ENCODE assay signal across 24 cellular contexts in the genomic region with DNA sequence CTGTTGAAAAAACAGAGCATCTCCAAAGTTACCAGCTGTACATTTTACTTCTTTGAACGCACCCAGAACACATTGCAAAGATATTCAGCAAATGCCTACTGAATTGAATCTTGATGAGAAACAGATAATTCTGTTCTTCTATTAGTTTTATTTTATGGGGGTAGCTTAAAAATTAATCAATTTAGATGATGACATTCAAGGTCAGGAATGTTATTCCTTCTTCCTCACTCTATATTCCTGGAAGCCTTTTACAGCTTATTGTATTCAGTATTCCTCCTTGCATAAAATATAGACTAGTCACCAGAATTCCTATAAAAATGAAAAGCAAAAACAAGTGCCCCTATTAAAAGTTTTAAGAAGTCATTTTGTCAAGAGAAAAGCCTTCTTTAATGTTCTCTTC.
"Had no signal": no experiment of that assay in that cellular context is flagged by ENCODE, and none has a peak within 500 bp of the region (broad histone marks: within the 10 kb centered on the region; RNA-seq: fewer than 3 reads in every experiment).

No MANE protein-coding gene starts in this region.

- H3K4me1 Mint-ChIP-seq: nephron; stimulated activated naive CD8-positive, alpha-beta T cell treated with anti-CD3 and anti-CD28 coated beads, Interleukin-15, amount 100 ng/mL, for 72 hours had no signal

- DNase-seq: cortex of kidney; dorsolateral prefrontal cortex; effector CD8-positive, alpha-beta T cell; glutamatergic neuron; islet precursor cell; left cardiac atrium; left ventricle myocardium inferior; lower lobe of right lung; naive B cell; occipital lobe; retina; right lobe of liver; spleen; stimulated activated CD4-positive, alpha-beta T cell treated with anti-CD3 and anti-CD28 coated beads, Interleukin-2, amount 100 ng/mL, for 24 hours; stimulated activated CD4-positive, alpha-beta T cell treated with anti-CD3 and anti-CD28 coated beads, Interleukin-4, amount 100 ng/mL, for 4 hours; stimulated activated naive B cell treated with anti-CD40 and anti-IgM and Interleukin-4, amounts not matched to agents 10 μg/mL and 1 μg/mL and 100 μg/mL, for 72 hours; stimulated activated naive CD8-positive, alpha-beta T cell treated with anti-CD3 and anti-CD28 coated beads, Interleukin-15, amount 100 ng/mL, for 72 hours; testis had no signal

- H3K4me3 ChIP-seq: dorsolateral prefrontal cortex, left ventricle myocardium inferior, lower lobe of right lung, prostate gland, right lobe of liver, spleen, testis, tibial nerve had no signal

- H3K4me3 Mint-ChIP-seq: memory B cell; naive B cell; nephron; stimulated activated naive B cell treated with anti-CD40 and anti-IgM and Interleukin-4, amounts not matched to agents 10 μg/mL and 1 μg/mL and 100 μg/mL, for 72 hours; stimulated activated naive CD8-positive, alpha-beta T cell treated with anti-CD3 and anti-CD28 coated beads, Interleukin-15, amount 100 ng/mL, for 72 hours had no signal

- H3K27me3 Mint-ChIP-seq: memory B cell; naive B cell; stimulated activated naive B cell treated with anti-CD40 and anti-IgM and Interleukin-4, amounts not matched to agents 10 μg/mL and 1 μg/mL and 100 μg/mL, for 72 hours; stimulated activated naive CD8-positive, alpha-beta T cell treated with anti-CD3 and anti-CD28 coated beads, Interleukin-15, amount 100 ng/mL, for 72 hours had no signal

- H3K9ac ChIP-seq: parathyroid adenoma had no signal

- H3K27ac ChIP-seq: dorsolateral prefrontal cortex, left ventricle myocardium inferior, lower lobe of right lung, parathyroid adenoma, prostate gland, right lobe of liver, spleen, testis, tibial nerve had no signal

- H2AFZ ChIP-seq: parathyroid adenoma had no signal

- H3K9me3 ChIP-seq: left ventricle myocardium inferior, lower lobe of right lung, prostate gland, right lobe of liver, spleen, testis, tibial nerve had no signal

- H3K27me3 ChIP-seq: dorsolateral prefrontal cortex, right lobe of liver, spleen, testis, tibial nerve had no signal

- H3K36me3 ChIP-seq: lower lobe of right lung, prostate gland had no signal

- H3K9me3 Mint-ChIP-seq: memory B cell; naive B cell; nephron; stimulated activated naive B cell treated with anti-CD40 and anti-IgM and Interleukin-4, amounts not matched to agents 10 μg/mL and 1 μg/mL and 100 μg/mL, for 72 hours had no signal

- H3K4me1 ChIP-seq: left ventricle myocardium inferior, lower lobe of right lung, parathyroid adenoma, prostate gland, right lobe of liver, spleen, testis, tibial nerve had no signal

- ATAC-seq: esophagus mucosa; left cardiac atrium; lower lobe of right lung; right lobe of liver; stimulated activated naive B cell treated with anti-CD40 and anti-IgM and Interleukin-4, amounts not matched to agents 10 μg/mL and 1 μg/mL and 100 μg/mL, for 72 hours; stimulated activated naive CD8-positive, alpha-beta T cell treated with anti-CD3 and anti-CD28 coated beads, Interleukin-15, amount 100 ng/mL, for 72 hours had no signal
